In the genomic region with DNA sequence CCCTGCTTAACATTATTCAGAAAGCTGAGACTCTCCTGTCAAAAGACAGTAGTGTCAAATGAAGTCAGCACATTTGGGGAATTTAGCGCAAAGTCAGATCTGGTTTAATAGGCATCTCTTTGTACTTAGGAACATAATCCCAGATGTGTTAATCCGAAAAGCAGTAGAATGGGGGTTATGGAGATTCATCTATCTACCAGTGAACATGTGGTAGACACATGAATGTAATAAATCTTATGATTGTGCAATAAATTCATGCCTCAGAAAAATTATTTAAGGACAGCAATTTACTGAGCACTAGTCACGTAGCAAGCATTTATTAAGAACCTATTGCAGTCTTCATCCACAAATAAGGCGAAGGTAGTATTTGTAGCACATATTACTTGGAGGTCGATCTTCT, we compare ENCODE assay signal across 23 cellular contexts.
"Had no signal": no experiment of that assay in that cellular context is flagged by ENCODE, and none has a peak within 500 bp of the region (broad histone marks: within the 10 kb centered on the region; RNA-seq: fewer than 3 reads in every experiment).

No MANE protein-coding gene starts in this region.

- H3K36me3 ChIP-seq: brain microvascular endothelial cell, esophagus squamous epithelium, tibial nerve, uterus had no signal

- DNase-seq: activated B cell treated with CpG ODN at 0.5 μM for 24 hours; activated CD4-positive, alpha-beta T cell treated with anti-CD3 and anti-CD28 coated beads for 48 hours; activated CD8-positive, alpha-beta T cell treated with anti-CD3 and anti-CD28 coated beads for 36 hours; activated effector memory CD4-positive, alpha-beta T cell treated with anti-CD3 and anti-CD28 coated beads, Interleukin-2, amount 50 U/mL, for 16 hours; activated T-cell treated with anti-CD3 and anti-CD28 coated beads, Interleukin-2, amount 50 U/mL, for 48 hours; amniotic stem cell; brain microvascular endothelial cell; esophagus squamous epithelium; islet precursor cell; mucosa of descending colon; natural killer cell; small intestine; stimulated activated CD4-positive, alpha-beta T cell treated with anti-CD3 and anti-CD28 coated beads, Interleukin-4, amount 100 ng/mL, for 4 hours; stimulated activated CD8-positive, alpha-beta memory T cell treated with anti-CD3 and anti-CD28 coated beads, Interleukin-4, amount 100 ng/mL, for 48 hours; stimulated activated naive CD4-positive, alpha-beta T cell treated with Interleukin-2 at 50 U/mL for 16 hours; substantia nigra; uterus had no signal

- H3K27ac ChIP-seq: brain microvascular endothelial cell, coronary artery, esophagus squamous epithelium, tibial nerve, uterus had no signal

- ATAC-seq: activated CD8-positive, alpha-beta T cell treated with anti-CD3 and anti-CD28 coated beads for 36 hours; activated naive CD4-positive, alpha-beta T cell treated with anti-CD3 and anti-CD28 coated beads, Interleukin-2, amount 50 U/mL, for 72 hours; left lobe of liver; mucosa of descending colon; natural killer cell had no signal

- H3K4me3 Mint-ChIP-seq: activated B cell treated with CpG ODN at 0.5 μM for 24 hours; activated CD8-positive, alpha-beta T cell treated with anti-CD3 and anti-CD28 coated beads for 36 hours; central memory CD8-positive, alpha-beta T cell; natural killer cell had no signal

- H3K27me3 Mint-ChIP-seq: activated B cell treated with CpG ODN at 0.5 μM for 24 hours; activated CD8-positive, alpha-beta T cell treated with anti-CD3 and anti-CD28 coated beads for 36 hours; central memory CD8-positive, alpha-beta T cell had no signal

- H3K27me3 ChIP-seq: brain microvascular endothelial cell, esophagus squamous epithelium, tibial nerve, uterus had no signal

- H3K4me3 ChIP-seq: coronary artery, esophagus squamous epithelium, mucosa of descending colon, tibial nerve, uterus had no signal

- H3K27ac Mint-ChIP-seq: activated B cell treated with CpG ODN at 0.5 μM for 24 hours; activated CD8-positive, alpha-beta T cell treated with anti-CD3 and anti-CD28 coated beads for 36 hours; activated naive CD4-positive, alpha-beta T cell treated with anti-CD3 and anti-CD28 coated beads, Interleukin-2, amount 50 U/mL, for 72 hours; natural killer cell had no signal

- FAIRE-seq: small intestine, TTC549 had no signal

- H3K4me1 ChIP-seq: esophagus squamous epithelium, tibial nerve, uterus had no signal

- H3K4me1 Mint-ChIP-seq: activated B cell treated with CpG ODN at 0.5 μM for 24 hours; central memory CD8-positive, alpha-beta T cell; natural killer cell had no signal

- H3K9me3 ChIP-seq: mucosa of descending colon, uterus had no signal

- H3K36me3 Mint-ChIP-seq: natural killer cell had no signal
